In the genomic region with DNA sequence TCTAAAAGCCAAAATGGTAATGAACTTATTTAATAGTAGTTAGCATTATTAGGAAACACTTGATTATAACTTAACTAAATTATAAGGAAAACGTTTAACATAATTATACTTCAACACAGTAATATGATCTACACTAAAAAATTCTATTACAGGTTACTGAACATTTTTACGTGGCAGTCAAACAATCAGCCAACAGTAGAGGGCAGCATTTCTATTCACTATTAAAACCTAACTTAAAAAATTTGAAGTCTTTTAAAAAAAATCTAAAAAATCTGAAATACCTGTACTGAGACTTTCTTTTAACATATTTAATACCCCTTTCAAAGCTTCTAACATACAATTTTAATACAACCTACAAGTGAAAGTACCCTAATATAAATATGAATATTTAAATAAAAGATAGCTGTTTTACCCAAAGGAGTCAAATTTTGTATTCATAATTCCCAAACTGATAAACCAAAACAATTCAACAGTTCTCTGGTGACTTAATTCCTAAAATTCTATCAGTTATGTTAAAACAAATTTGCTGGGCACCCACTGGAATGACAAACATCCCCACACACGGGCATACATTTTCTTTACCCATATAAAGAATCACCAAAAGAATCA, we compare ENCODE assay signal across 8 cellular contexts. TPM values are rescaled to one million over a fixed set of nuclear protein-coding genes. Genes with fewer than 3 reads are reported as not detected.
DNase-seq lines count a peak whose midpoint lies in the region; ATAC-seq, FAIRE-seq and TF ChIP-seq lines count a peak whose summit lies in the region.

No MANE protein-coding gene starts in this region.

- POLR2A ChIA-PET in Panc1 (lab: Charles Lee), result interaction anchor here (0.5 kb wide), 1 partner anchor 41 kb away, joined by 3 read pairs; no protein-coding TSS in a partner anchor

- BruUV-seq in Panc1 (replicated peaks; lab: Mats Ljungman, UMichigan), result no TSS peak

- in situ Hi-C loops in Panc1 (cut with HindIII; ENCODE audit: low pct_unique_long_range_greater_than_20kb, low sequenced_read_pairs), result no loop called here

- no peak overlapping the region for H3K4me3 Mint-ChIP-seq in mesothelial cell of epicardium

- no peak for FAIRE-seq in D721Med (lab: Jason Lieb, UNC)

- CTCF ChIA-PET in Panc1 (lab: Charles Lee), result interaction anchor here (0.6 to 1.4 kb wide), 10 partner anchors 11 to 342 kb away, joined by 3 to 5 read pairs (median 3); no protein-coding TSS in a partner anchor

- 0 out of 2 replicates have a peak, but pooled peaks cover 5% of the 10 kb centered on the region for H3K4me1 ChIP-seq in Panc1 (ENCODE audit: control insufficient read depth, insufficient read depth, low read length)

- no peaks in the 10 kb centered on the region for H3K27me3 ChIP-seq in Panc1 (ENCODE audit: control insufficient read depth, insufficient read depth, low read length)

- no peaks in the 10 kb centered on the region for H3K9me3 ChIP-seq in Panc1 (ENCODE audit: control insufficient read depth, insufficient read depth, low read depth, low read length)

- no peak overlapping the region for H3K27ac ChIP-seq in Panc1 (ENCODE audit: low read length)

- peaks cover 16% of the 10 kb centered on the region for H3K4me1 Mint-ChIP-seq in mesothelial cell of epicardium

- TF ChIP-seq CTCF in D721Med (IDR thresholded peaks at IDR 0.05; ENCODE audit: insufficient read depth, missing control alignments), result peak; percentile 68
- peak; percentile 51 for TF ChIP-seq CTCF in HFF-Myc (IDR thresholded peaks at IDR 0.05; ENCODE audit: low read depth, low read length, missing control alignments)
- TF ChIP-seq CTCF in Panc1 (IDR thresholded peaks at IDR 0.05), result peak; percentile 58; the same call in 1 of the 2 replicates
- peak; percentile 56 for TF ChIP-seq CTCF in cardiac fibroblast (IDR thresholded peaks at IDR 0.05; ENCODE audit: low read depth, low read length)
- peak; percentile 84 for TF ChIP-seq CTCF in mesothelial cell of epicardium (IDR thresholded peaks at IDR 0.05; ENCODE audit: unreplicated experiment)

- no peak overlapping the region for H3K27ac Mint-ChIP-seq in mesothelial cell of epicardium

- ATAC-seq in Panc1 (no peak), GM19395 (IDR thresholded peaks at IDR 0.05; ENCODE audit: unreplicated experiment) (no peak), HG03095 (IDR thresholded peaks at IDR 0.05; ENCODE audit: unreplicated experiment) (no peak), HG02840 (IDR thresholded peaks at IDR 0.05; ENCODE audit: low FRiP score, unreplicated experiment) (no peak)

- no peaks in the 10 kb centered on the region for H3K9me3 Mint-ChIP-seq in mesothelial cell of epicardium

- H3K4me3 ChIP-seq in HFF-Myc (replicated peaks; ENCODE audit: low read depth, low read length), result no peak overlapping the region
- H3K4me3 ChIP-seq in Panc1 (ENCODE audit: low read depth in 2 of 2, low read length in 2 of 2), result no peak overlapping the region
- H3K4me3 ChIP-seq in cardiac fibroblast (replicated peaks in 1 of 2; ENCODE audit: low read depth in 2 of 2, low read length in 2 of 2), result no peak overlapping the region

- DNase-seq in D721Med (ENCODE audit: insufficient read length, low spot score), result no peak
- peak; percentile 40 for DNase-seq in HFF-Myc (ENCODE audit: extremely low read depth, low read depth)
- DNase-seq in Panc1 (ENCODE audit: low read depth, low spot score), result peak; percentile 24
- peak; percentile 73 to 77 for DNase-seq in cardiac fibroblast (ENCODE audit: low read depth in 2 of 2)
- DNase-seq in mesothelial cell of epicardium (ENCODE audit: low spot score in 2 of 2, unreplicated experiment in 2 of 2), result no peak

- peaks cover 7% of the 10 kb centered on the region for H3K36me3 Mint-ChIP-seq in mesothelial cell of epicardium

- no peaks in the 10 kb centered on the region for H3K36me3 ChIP-seq in Panc1 (ENCODE audit: control insufficient read depth, insufficient read depth, low read length)

- intact Hi-C loops in Panc1 (cut with micrococcal nuclease; ENCODE audit: unreplicated experiment), result loop anchor here (10.0 kb wide), 1 partner anchor 248 kb away; no protein-coding TSS in a partner anchor

- no peaks in the 10 kb centered on the region for H3K27me3 Mint-ChIP-seq in mesothelial cell of epicardium (ENCODE audit: low read depth)

RNA-seq across cellular contexts. Expression of a gene that starts 41.5 kb away (rescaled TPM):
- 90.2 TPM for total RNA-seq in Panc1 (2021; ENCODE audit: unreplicated experiment)
- polyA plus RNA-seq in Panc1 (2012; ENCODE audit: insufficient read length), result 41.1 TPM
- total RNA-seq in mesothelial cell of epicardium, result 106 to 114 TPM (median 107 TPM) in 3 replicates

Comparison
In these comparisons a context has a peak if more than half of its experiments do, and no peak if none do; other contexts are left out.
1. DNase-seq: peak in HFF-Myc (single experiment), Panc1 (single experiment) and cardiac fibroblast (2 of 2); none in D721Med (single experiment) and mesothelial cell of epicardium (0 of 2).
2. Peak in every context shown above with its lines, with median percentiles within 50 percentile points of each other: CTCF ChIP-seq.